In the genomic region with DNA sequence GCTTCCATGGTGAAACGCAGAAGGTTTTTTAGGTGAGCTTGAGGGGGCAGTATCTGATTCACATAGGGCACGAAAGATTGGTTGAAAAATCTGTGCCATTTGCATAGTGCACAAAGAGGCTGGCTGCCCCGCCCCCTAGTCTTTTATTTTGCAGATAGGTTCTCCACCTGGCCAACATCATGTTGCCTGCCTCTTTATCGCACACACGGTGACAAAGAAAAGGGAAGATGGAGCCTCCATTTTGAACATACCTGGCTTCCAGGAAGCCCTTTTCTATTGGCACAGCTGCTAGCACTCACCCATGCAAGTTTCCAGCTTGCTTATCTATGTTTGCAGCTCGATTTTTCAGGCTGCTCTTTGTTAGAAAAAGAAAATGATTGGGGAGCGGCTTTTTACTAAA, we compare ENCODE assay signal across 21 cellular contexts.
DNase-seq lines count a peak whose midpoint lies in the region; TF ChIP-seq lines count a peak whose summit lies in the region.
"Had no signal": no experiment of that assay in that cellular context is flagged by ENCODE, and none has a peak within 500 bp of the region (broad histone marks: within the 10 kb centered on the region; RNA-seq: fewer than 3 reads in every experiment).

No MANE protein-coding gene starts in this region.

- intact Hi-C loops in stomach (cut with DNase I; ENCODE audit: low total_unique reads): no loop called here
- intact Hi-C loops in activated T-helper 2 cell treated with anti-CD3 and anti-CD28 coated beads, Interferon-gamma antibody, Interleukin-2, Interleukin-4, amounts not matched to agents 10 μg/mL and 5 μg/mL and 100 μg/mL, durations not matched to agents 14 hours and 24 hours and 36 hours (cut with micrococcal nuclease): no loop called here
- intact Hi-C loops in posterior vena cava (cut with DNase I): no loop called here

- H3K36me3 ChIP-seq in HUES48 (ENCODE audit: control insufficient read depth, insufficient read depth, low read length) (no peaks in the 10 kb centered on the region), endodermal cell (ENCODE audit: control insufficient read depth, insufficient read depth, low read length) (no peaks in the 10 kb centered on the region), stomach (no peaks in the 10 kb centered on the region)
- H3K36me3 ChIP-seq: tibial artery had no signal

- 60 to 80% methylated on average over 2 to 6 of the region's 7 CpGs for WGBS in endodermal cell (ENCODE audit: insufficient coverage in 1 of 2, insufficient read length in 1 of 2), 2 experiments
- 28 to 64% (median 45%) methylated on average over 7 of the region's 7 CpGs for WGBS in stomach, 5 donors

- H3K4me1 ChIP-seq in HUES48 (ENCODE audit: control insufficient read depth, insufficient read depth, low read length) (peaks cover 13% of the 10 kb centered on the region), endodermal cell (ENCODE audit: control insufficient read depth, insufficient read depth, low read length) (no peaks in the 10 kb centered on the region), stomach (no peaks in the 10 kb centered on the region)
- H3K4me1 ChIP-seq: tibial artery had no signal

- H3K36me3 Mint-ChIP-seq in endodermal cell (ENCODE audit: low read depth): no peaks in the 10 kb centered on the region
- peaks cover 3% of the 10 kb centered on the region for H3K36me3 Mint-ChIP-seq in activated T-helper 2 cell treated with anti-CD3 and anti-CD28 coated beads, Interferon-gamma antibody, Interleukin-2, Interleukin-4, amounts not matched to agents 10 μg/mL and 5 μg/mL and 100 μg/mL, durations not matched to agents 14 hours and 24 hours and 36 hours (ENCODE audit: low read depth)
- H3K36me3 Mint-ChIP-seq: naive B cell had no signal

- TF ChIP-seq CTCF in endodermal cell (conservative IDR thresholded peaks at IDR 0.05) (no peak), stomach (IDR thresholded peaks at IDR 0.05) (no peak)

- H3K27me3 Mint-ChIP-seq in endodermal cell (ENCODE audit: insufficient read depth): no peaks in the 10 kb centered on the region
- no peaks in the 10 kb centered on the region for H3K27me3 Mint-ChIP-seq in activated T-helper 2 cell treated with anti-CD3 and anti-CD28 coated beads, Interferon-gamma antibody, Interleukin-2, Interleukin-4, amounts not matched to agents 10 μg/mL and 5 μg/mL and 100 μg/mL, durations not matched to agents 14 hours and 24 hours and 36 hours (ENCODE audit: low read depth)
- H3K27me3 Mint-ChIP-seq: naive B cell had no signal

- DNase-seq in NCI-H2227 (lab: John Stamatoyannopoulos, UW; ENCODE audit: unreplicated experiment): peak; percentile 23
- peak; percentile 74 for DNase-seq in endodermal cell
- peak; percentile 45 for DNase-seq in stomach
- no peak for DNase-seq in activated T-helper 2 cell treated with anti-CD3 and anti-CD28 coated beads, Interferon-gamma antibody, Interleukin-2, Interleukin-4, amounts not matched to agents 10 μg/mL and 5 μg/mL and 100 μg/mL, durations not matched to agents 14 hours and 24 hours and 36 hours (ENCODE audit: low spot score)
- no peak for DNase-seq in posterior vena cava (ENCODE audit: low spot score)
- no peak for DNase-seq in Ammon's horn (ENCODE audit: low spot score)
- DNase-seq: activated CD4-positive, alpha-beta T cell treated with anti-CD3 and anti-CD28 coated beads, Interleukin-2, amount 50 U/mL, for 4 hours; activated naive CD4-positive, alpha-beta T cell treated with anti-CD3 and anti-CD28 coated beads for 36 hours; anterior cingulate cortex; COR-L47; effector CD8-positive, alpha-beta T cell; islet precursor cell; naive B cell; NCI-H187 treated with DMSO at 0.1 percent for 48 hours; NCI-H82; PC-3; SHP77 treated with DMSO at 0.1 percent for 48 hours; stimulated activated naive CD4-positive, alpha-beta T cell; tibial artery had no signal

- H3K4me3 Mint-ChIP-seq in endodermal cell: no peak overlapping the region
- no peak overlapping the region for H3K4me3 Mint-ChIP-seq in activated T-helper 2 cell treated with anti-CD3 and anti-CD28 coated beads, Interferon-gamma antibody, Interleukin-2, Interleukin-4, amounts not matched to agents 10 μg/mL and 5 μg/mL and 100 μg/mL, durations not matched to agents 14 hours and 24 hours and 36 hours (ENCODE audit: low read depth)
- H3K4me3 Mint-ChIP-seq: activated naive CD4-positive, alpha-beta T cell treated with anti-CD3 and anti-CD28 coated beads for 36 hours; naive B cell had no signal

- H3K27me3 ChIP-seq in HUES48 (ENCODE audit: control insufficient read depth, insufficient read depth, low read length) (no peaks in the 10 kb centered on the region), endodermal cell (ENCODE audit: control insufficient read depth, insufficient read depth, low read length, poor library complexity, severe bottlenecking) (no peaks in the 10 kb centered on the region), stomach (no peaks in the 10 kb centered on the region)
- H3K27me3 ChIP-seq: tibial artery had no signal

- H3K4me3 ChIP-seq in HUES48 (ENCODE audit: low read depth, low read length) (no peak overlapping the region), endodermal cell (ENCODE audit: low read length) (no peak overlapping the region), stomach (peak overlapping the region in 1 of 4 donors; percentile 20)
- H3K4me3 ChIP-seq: tibial artery had no signal

- H3K27ac ChIP-seq in HUES48 (ENCODE audit: low read depth, low read length) (peak overlapping the region; percentile 26), endodermal cell (ENCODE audit: low read depth, low read length) (no peak overlapping the region), stomach (no peak overlapping the region)
- H3K27ac ChIP-seq: tibial artery, VCaP had no signal

- H3K9ac ChIP-seq in HUES48 (ENCODE audit: low read depth, low read length): no peak overlapping the region
- H3K9ac ChIP-seq in endodermal cell (ENCODE audit: extremely low read depth, low read length, poor library complexity, severe bottlenecking): no peak overlapping the region

- no peaks in the 10 kb centered on the region for H3K4me1 Mint-ChIP-seq in endodermal cell
- H3K4me1 Mint-ChIP-seq in activated T-helper 2 cell treated with anti-CD3 and anti-CD28 coated beads, Interferon-gamma antibody, Interleukin-2, Interleukin-4, amounts not matched to agents 10 μg/mL and 5 μg/mL and 100 μg/mL, durations not matched to agents 14 hours and 24 hours and 36 hours (ENCODE audit: low read depth): peaks cover 2% of the 10 kb centered on the region
- H3K4me1 Mint-ChIP-seq: naive B cell had no signal

- TF ChIP-seq POLR2A in stomach (IDR thresholded peaks at IDR 0.05): no peak

- TF ChIP-seq EP300 in stomach (IDR thresholded peaks at IDR 0.05): no peak

- no peaks in the 10 kb centered on the region for H3K9me3 Mint-ChIP-seq in endodermal cell
- H3K9me3 Mint-ChIP-seq in activated T-helper 2 cell treated with anti-CD3 and anti-CD28 coated beads, Interferon-gamma antibody, Interleukin-2, Interleukin-4, amounts not matched to agents 10 μg/mL and 5 μg/mL and 100 μg/mL, durations not matched to agents 14 hours and 24 hours and 36 hours: peaks cover 7% of the 10 kb centered on the region

- H3K27ac Mint-ChIP-seq in endodermal cell: no peak overlapping the region
- H3K27ac Mint-ChIP-seq in activated T-helper 2 cell treated with anti-CD3 and anti-CD28 coated beads, Interferon-gamma antibody, Interleukin-2, Interleukin-4, amounts not matched to agents 10 μg/mL and 5 μg/mL and 100 μg/mL, durations not matched to agents 14 hours and 24 hours and 36 hours: no peak overlapping the region
- H3K27ac Mint-ChIP-seq: activated naive CD4-positive, alpha-beta T cell treated with anti-CD3 and anti-CD28 coated beads for 36 hours had no signal

- H3K9me3 ChIP-seq in HUES48 (ENCODE audit: control insufficient read depth, insufficient read depth, low read length) (no peaks in the 10 kb centered on the region), endodermal cell (ENCODE audit: control insufficient read depth, low read length) (no peaks in the 10 kb centered on the region), stomach (no peaks in the 10 kb centered on the region)
- H3K9me3 ChIP-seq: tibial artery had no signal

Comparison
In these comparisons a context has a peak if more than half of its experiments do, and no peak if none do; other contexts are left out.
1. DNase-seq: peak in NCI-H2227 (single experiment), endodermal cell (single experiment) and stomach (single experiment); none in activated T-helper 2 cell treated with anti-CD3 and anti-CD28 coated beads, Interferon-gamma antibody, Interleukin-2, Interleukin-4, amounts not matched to agents 10 μg/mL and 5 μg/mL and 100 μg/mL, durations not matched to agents 14 hours and 24 hours and 36 hours (single experiment), posterior vena cava (single experiment) and Ammon's horn (single experiment).